1 cellular context compared by ENCODE assay signal in genomic region chr14:91390165-91390778, GRCh38.
TF ChIP-seq lines count a peak whose summit lies in the region.

No MANE protein-coding gene starts in this region.

TF ChIP-seq in SK-N-SH, 30 proteins besides CTCF, POLR2A, EP300 and RAD21 (continued from another document):
- TF ChIP-seq TEAD4 (IDR thresholded peaks at IDR 0.05; ENCODE audit: borderline replicate concordance, insufficient read depth) (no peak), USF1 (IDR thresholded peaks at IDR 0.05; ENCODE audit: borderline replicate concordance, low read depth) (no peak), TCF12 (IDR thresholded peaks at IDR 0.05) (no peak), FOXJ3 (CRISPR knock-in tag; IDR thresholded peaks at IDR 0.05) (no peak)
- TF ChIP-seq, protein P1, sequence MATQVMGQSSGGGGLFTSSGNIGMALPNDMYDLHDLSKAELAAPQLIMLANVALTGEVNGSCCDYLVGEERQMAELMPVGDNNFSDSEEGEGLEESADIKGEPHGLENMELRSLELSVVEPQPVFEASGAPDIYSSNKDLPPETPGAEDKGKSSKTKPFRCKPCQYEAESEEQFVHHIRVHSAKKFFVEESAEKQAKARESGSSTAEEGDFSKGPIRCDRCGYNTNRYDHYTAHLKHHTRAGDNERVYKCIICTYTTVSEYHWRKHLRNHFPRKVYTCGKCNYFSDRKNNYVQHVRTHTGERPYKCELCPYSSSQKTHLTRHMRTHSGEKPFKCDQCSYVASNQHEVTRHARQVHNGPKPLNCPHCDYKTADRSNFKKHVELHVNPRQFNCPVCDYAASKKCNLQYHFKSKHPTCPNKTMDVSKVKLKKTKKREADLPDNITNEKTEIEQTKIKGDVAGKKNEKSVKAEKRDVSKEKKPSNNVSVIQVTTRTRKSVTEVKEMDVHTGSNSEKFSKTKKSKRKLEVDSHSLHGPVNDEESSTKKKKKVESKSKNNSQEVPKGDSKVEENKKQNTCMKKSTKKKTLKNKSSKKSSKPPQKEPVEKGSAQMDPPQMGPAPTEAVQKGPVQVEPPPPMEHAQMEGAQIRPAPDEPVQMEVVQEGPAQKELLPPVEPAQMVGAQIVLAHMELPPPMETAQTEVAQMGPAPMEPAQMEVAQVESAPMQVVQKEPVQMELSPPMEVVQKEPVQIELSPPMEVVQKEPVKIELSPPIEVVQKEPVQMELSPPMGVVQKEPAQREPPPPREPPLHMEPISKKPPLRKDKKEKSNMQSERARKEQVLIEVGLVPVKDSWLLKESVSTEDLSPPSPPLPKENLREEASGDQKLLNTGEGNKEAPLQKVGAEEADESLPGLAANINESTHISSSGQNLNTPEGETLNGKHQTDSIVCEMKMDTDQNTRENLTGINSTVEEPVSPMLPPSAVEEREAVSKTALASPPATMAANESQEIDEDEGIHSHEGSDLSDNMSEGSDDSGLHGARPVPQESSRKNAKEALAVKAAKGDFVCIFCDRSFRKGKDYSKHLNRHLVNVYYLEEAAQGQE (IDR thresholded peaks at IDR 0.05; ENCODE audit: low read depth, low read length) = no peak
